In genomic region chr11:68014966-68015447, GRCh38 we compare ENCODE assay signal across 18 cellular contexts. TPM values are rescaled to one million over a fixed set of nuclear protein-coding genes. Genes with fewer than 3 reads are reported as not detected.
DNase-seq lines count a peak whose midpoint lies in the region; ATAC-seq, FAIRE-seq and TF ChIP-seq lines count a peak whose summit lies in the region.
"Had no signal": no experiment of that assay in that cellular context is flagged by ENCODE, and none has a peak within 500 bp of the region (broad histone marks: within the 10 kb centered on the region; RNA-seq: fewer than 3 reads in every experiment).

No MANE protein-coding gene starts in this region.

- H3K4me3 Mint-ChIP-seq in mesothelial cell of epicardium, result no peak overlapping the region
- H3K4me3 Mint-ChIP-seq: activated CD8-positive, alpha-beta T cell treated with anti-CD3 and anti-CD28 coated beads for 36 hours; activated naive CD8-positive, alpha-beta T cell treated with anti-CD3 and anti-CD28 coated beads, Interleukin-2, amount 50 U/mL, for 24 hours; central memory CD8-positive, alpha-beta T cell; endodermal cell; naive thymus-derived CD8-positive, alpha-beta T cell had no signal

- POLR2A ChIA-PET in PC-3 (lab: Charles Lee; ENCODE audit: unreplicated experiment), result interaction anchor here (0.6 kb wide), 1 partner anchor 26 kb away, joined by 3 read pairs; no protein-coding TSS in a partner anchor

- no peaks in the 10 kb centered on the region for H3K27me3 ChIP-seq in PC-3 (ENCODE audit: low read length)
- H3K27me3 ChIP-seq in transverse colon, result no peaks in the 10 kb centered on the region
- H3K27me3 ChIP-seq in ascending aorta, result no peaks in the 10 kb centered on the region
- H3K27me3 ChIP-seq: gastroesophageal sphincter had no signal

- peaks cover 67% of the 10 kb centered on the region for H3K4me1 ChIP-seq in PC-3 (ENCODE audit: insufficient read depth, low read length)
- H3K4me1 ChIP-seq in transverse colon, result peaks cover 25 to 40% (median 30%) of the 10 kb centered on the region in 4 donors
- H3K4me1 ChIP-seq in ascending aorta, result peaks cover 6 to 24% of the 10 kb centered on the region in 2 donors

- H3K9me3 ChIP-seq in PC-3 (ENCODE audit: low read length), result no peaks in the 10 kb centered on the region
- no peaks in the 10 kb centered on the region for H3K9me3 ChIP-seq in transverse colon
- H3K9me3 ChIP-seq in ascending aorta, result no peaks in the 10 kb centered on the region
- H3K9me3 ChIP-seq: gastroesophageal sphincter had no signal

- no peaks in the 10 kb centered on the region for H3K9me3 Mint-ChIP-seq in mesothelial cell of epicardium
- H3K9me3 Mint-ChIP-seq: activated CD8-positive, alpha-beta T cell treated with anti-CD3 and anti-CD28 coated beads for 36 hours; activated naive CD8-positive, alpha-beta T cell treated with anti-CD3 and anti-CD28 coated beads, Interleukin-2, amount 50 U/mL, for 24 hours; central memory CD8-positive, alpha-beta T cell; endodermal cell; naive thymus-derived CD8-positive, alpha-beta T cell had no signal

- H3K79me2 ChIP-seq in PC-3 (ENCODE audit: low read length), result peaks cover 24% of the 10 kb centered on the region

- H3K36me3 ChIP-seq in PC-3 (ENCODE audit: low read depth, low read length), result no peaks in the 10 kb centered on the region
- H3K36me3 ChIP-seq in transverse colon, result no peaks in the 10 kb centered on the region
- H3K36me3 ChIP-seq in ascending aorta, result no peaks in the 10 kb centered on the region

- peak overlapping the region; percentile 82 for H3K9ac ChIP-seq in PC-3 (ENCODE audit: low read length)

- no peak overlapping the region for H2AFZ ChIP-seq in PC-3 (ENCODE audit: low read length)

- DNase-seq in PC-3, result no peak
- DNase-seq in coronary artery (ENCODE audit: low spot score), result no peak
- no peak for DNase-seq in mesothelial cell of epicardium (ENCODE audit: low spot score in 2 of 2, unreplicated experiment in 2 of 2)
- no peak for DNase-seq in transverse colon
- DNase-seq in GM19239 (ENCODE audit: insufficient read length, low spot score), result no peak
- no peak for DNase-seq in AG20443 (ENCODE audit: low spot score)
- DNase-seq in putamen (ENCODE audit: low spot score), result no peak
- no peak for DNase-seq in ascending aorta (ENCODE audit: low spot score in 2 of 2)
- DNase-seq: activated CD8-positive, alpha-beta T cell treated with anti-CD3 and anti-CD28 coated beads for 36 hours; activated naive CD8-positive, alpha-beta T cell treated with anti-CD3 and anti-CD28 coated beads, Interleukin-2, amount 50 U/mL, for 24 hours; endodermal cell; naive thymus-derived CD8-positive, alpha-beta T cell; NCI-H2081; NCI-H526 treated with DMSO at 0.1 percent for 48 hours; substantia nigra had no signal

- no peak for ATAC-seq in PC-3
- ATAC-seq: gastroesophageal sphincter had no signal

- intact Hi-C loops in PC-3 (cut with micrococcal nuclease), result loop anchor here (10.0 kb wide), 1 partner anchor 200 kb away; the partner anchor contains the start of gene KMT5B
- intact Hi-C loops in transverse colon (cut with DNase I; ENCODE audit: low total_unique reads), result no loop called here
- intact Hi-C loops in ascending aorta (cut with DNase I), result loop anchor here (10.0 kb wide), 1 partner anchor 430 kb away; no protein-coding TSS in a partner anchor

- no peak for TF ChIP-seq POLR2A in transverse colon (IDR thresholded peaks at IDR 0.05)

- BruUV-seq in PC-3 (replicated peaks; lab: Mats Ljungman, UMichigan), result no TSS peak

- H3K36me3 Mint-ChIP-seq in mesothelial cell of epicardium, result no peaks in the 10 kb centered on the region
- H3K36me3 Mint-ChIP-seq: naive thymus-derived CD8-positive, alpha-beta T cell had no signal

- H4K20me1 ChIP-seq in PC-3 (ENCODE audit: low read length), result no peaks in the 10 kb centered on the region

- no peak for FAIRE-seq in GM19239 (lab: Jason Lieb, UNC)

- in situ Hi-C loops in transverse colon (cut with MboI; ENCODE audit: low pct_ligation_motif_present in 1 of 4, low pct_unique_long_range_greater_than_20kb in 1 of 4, low sequenced_read_pairs in 3 of 4), result no loop called here

- H3K4me3 ChIP-seq in PC-3 (ENCODE audit: low read length) (peak overlapping the region; percentile 50; the same call in 1 of the 2 replicates), coronary artery (peak overlapping the region; percentile 39), transverse colon (no peak overlapping the region), ascending aorta (no peak overlapping the region)
- H3K4me3 ChIP-seq: gastroesophageal sphincter had no signal

- no peaks in the 10 kb centered on the region for H3K9me2 ChIP-seq in PC-3 (replicated peaks; ENCODE audit: low read length)

- H3K27ac ChIP-seq in PC-3 (ENCODE audit: low read length) (peak overlapping the region; percentile 96), coronary artery (peak overlapping the region; percentile 88 to 99), transverse colon (peak overlapping the region; percentile 48 to 95 (median 58)), ascending aorta (peak overlapping the region in 1 of 2 donors; percentile 56)
- H3K27ac ChIP-seq: VCaP had no signal

- peak overlapping the region; percentile 43 for H3K27ac Mint-ChIP-seq in mesothelial cell of epicardium
- H3K27ac Mint-ChIP-seq: activated CD8-positive, alpha-beta T cell treated with anti-CD3 and anti-CD28 coated beads for 36 hours; activated naive CD8-positive, alpha-beta T cell treated with anti-CD3 and anti-CD28 coated beads, Interleukin-2, amount 50 U/mL, for 24 hours; endodermal cell had no signal

- TF ChIP-seq CTCF in PC-3 (conservative IDR thresholded peaks at IDR 0.05; ENCODE audit: low read depth, low read length), result no peak
- no peak for TF ChIP-seq CTCF in coronary artery (IDR thresholded peaks at IDR 0.05)
- no peak for TF ChIP-seq CTCF in mesothelial cell of epicardium (IDR thresholded peaks at IDR 0.05; ENCODE audit: unreplicated experiment)
- no peak for TF ChIP-seq CTCF in transverse colon (IDR thresholded peaks at IDR 0.05)
- no peak for TF ChIP-seq CTCF in ascending aorta (IDR thresholded peaks at IDR 0.05)

- peaks cover 45% of the 10 kb centered on the region for H3K4me1 Mint-ChIP-seq in mesothelial cell of epicardium
- H3K4me1 Mint-ChIP-seq: activated naive CD8-positive, alpha-beta T cell treated with anti-CD3 and anti-CD28 coated beads, Interleukin-2, amount 50 U/mL, for 24 hours; central memory CD8-positive, alpha-beta T cell; endodermal cell had no signal

- CTCF ChIA-PET in PC-3 (lab: Charles Lee), result interaction anchor here (1.2 kb wide), 1 partner anchor 60 kb away, joined by 5 read pairs; no protein-coding TSS in a partner anchor

- H3F3A ChIP-seq in PC-3 (ENCODE audit: low read length, unreplicated experiment), result peaks cover 8% of the 10 kb centered on the region

- WGBS in transverse colon (ENCODE audit: low coverage in 1 of 2), 2 donors, result 83% methylated on average over 9 of the region's 18 CpGs; no CpG with 5 or more reads in 1 of the 2 donors

- H3K27me3 Mint-ChIP-seq in mesothelial cell of epicardium (ENCODE audit: low read depth), result no peaks in the 10 kb centered on the region
- H3K27me3 Mint-ChIP-seq: activated CD8-positive, alpha-beta T cell treated with anti-CD3 and anti-CD28 coated beads for 36 hours had no signal

- H3K4me2 ChIP-seq in PC-3 (ENCODE audit: low read length), result peak overlapping the region; percentile 85

- no peak for TF ChIP-seq EP300 in transverse colon (IDR thresholded peaks at IDR 0.05; ENCODE audit: low read depth)

RNA-seq across cellular contexts. Expression of gene ALDH3B1, which starts 4.9 kb away (rescaled TPM):
- total RNA-seq in PC-3 (2014; rRNA removed) (26.0 and 28.1 TPM in 2 replicates), mesothelial cell of epicardium (1.4 to 1.8 TPM (median 1.7 TPM) in 3 replicates), transverse colon (10 to 100 TPM; 12.1 to 14.9 (median 13.5) TPM), ascending aorta (42.8 TPM)

RNA-seq across cellular contexts. Expression of gene UNC93B1, which starts 11.1 kb away (rescaled TPM):
- total RNA-seq in PC-3 (2014; rRNA removed), result 66.8 and 77.0 TPM in 2 replicates
- total RNA-seq in mesothelial cell of epicardium, result 19.0 to 23.7 TPM (median 20.4 TPM) in 3 replicates
- total RNA-seq in transverse colon, result 10 to 100 TPM; 32.2 to 67.7 (median 54.7) TPM
- total RNA-seq in ascending aorta, result 74.7 TPM

RNA-seq across cellular contexts. Expression of gene NDUFS8, which starts 15.5 kb away (rescaled TPM):
- total RNA-seq in PC-3 (2014; rRNA removed) (560 and 576 TPM in 2 replicates), mesothelial cell of epicardium (125 to 140 TPM (median 132 TPM) in 3 replicates), transverse colon (100 to 1,000 TPM; 155 to 226 (median 188) TPM), ascending aorta (316 TPM)

RNA-seq across cellular contexts. Expression of gene TCIRG1, which starts 23.8 kb away (rescaled TPM):
- total RNA-seq in PC-3 (2014; rRNA removed), result 183 and 203 TPM in 2 replicates
- 60.0 to 63.4 TPM (median 60.5 TPM) in 3 replicates for total RNA-seq in mesothelial cell of epicardium
- total RNA-seq in transverse colon, result 100 to 1,000 TPM; 260 to 697 (median 380) TPM
- 385 TPM for total RNA-seq in ascending aorta

Comparison
In these comparisons a context has a peak if more than half of its experiments do, and no peak if none do; other contexts are left out.
1. H3K4me3 ChIP-seq: peak in PC-3 (single experiment) and coronary artery (single experiment); none in transverse colon (0 of 4) and ascending aorta (0 of 2).